16 cellular contexts compared by ENCODE assay signal in the genomic region with DNA sequence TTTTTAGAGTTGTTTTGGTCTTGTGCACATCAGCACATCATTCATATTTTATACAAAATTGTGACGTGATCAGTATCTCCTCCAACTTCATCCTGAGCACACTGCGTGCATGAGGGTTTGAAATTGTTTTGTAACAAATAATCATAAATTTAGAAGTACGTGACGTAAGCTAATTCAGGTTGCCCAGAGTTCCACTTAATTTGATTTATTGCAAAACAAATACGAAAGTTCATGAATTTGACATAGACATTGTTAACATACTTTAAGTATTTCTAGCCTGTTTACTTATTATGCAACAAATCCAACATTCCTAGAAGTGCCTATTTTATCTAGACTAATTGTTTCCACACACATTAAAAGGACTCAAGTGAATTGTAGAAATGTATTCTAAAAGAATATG. TPM values are rescaled to one million over a fixed set of nuclear protein-coding genes. Genes with fewer than 3 reads are reported as not detected.
DNase-seq lines count a peak whose midpoint lies in the region; ATAC-seq, FAIRE-seq and TF ChIP-seq lines count a peak whose summit lies in the region.
"Had no signal": no experiment of that assay in that cellular context is flagged by ENCODE, and none has a peak within 500 bp of the region (broad histone marks: within the 10 kb centered on the region; RNA-seq: fewer than 3 reads in every experiment).

No MANE protein-coding gene starts in this region.

- ATAC-seq in heart right ventricle (no peak), GM21529 (IDR thresholded peaks at IDR 0.05; ENCODE audit: unreplicated experiment) (no peak)

- CTCF ChIA-PET in RWPE1 (lab: Yijun Ruan, JAX), result no interaction called here

- DNase-seq in heart right ventricle (no peak), cardiac septum (ENCODE audit: low spot score) (no peak), vagina (ENCODE audit: extremely low spot score in 2 of 2) (no peak), RWPE1 (ENCODE audit: low spot score) (no peak), GM20000 (ENCODE audit: low spot score) (no peak)
- DNase-seq: brain microvascular endothelial cell, GDM1, naive B cell, NCI-H1105, NCI-H524, small intestine had no signal

- peak overlapping the region; percentile 25 for H3K9ac ChIP-seq in muscle layer of colon (ENCODE audit: low read length)
- H3K9ac ChIP-seq: BLaER1 had no signal

- FAIRE-seq in colon (lab: Jason Lieb, UNC), result peak; percentile 90

- H3K27me3 ChIP-seq in heart right ventricle (peaks cover 0 to 16% (median 0%) of the 10 kb centered on the region in 7 donors), muscle layer of colon (ENCODE audit: control insufficient read depth in 1 of 2, insufficient read depth in 2 of 2, low read length in 2 of 2) (no peaks in the 10 kb centered on the region), vagina (no peaks in the 10 kb centered on the region)
- H3K27me3 ChIP-seq: brain microvascular endothelial cell had no signal

- intact Hi-C loops in heart right ventricle (cut with DNase I), result no loop called here
- intact Hi-C loops in cardiac septum (cut with DNase I), result no loop called here
- intact Hi-C loops in vagina (cut with DNase I), result no loop called here

- WGBS in heart right ventricle, 2 donors, result 64 to 68% methylated on average over 5 of the region's 5 CpGs

- no peak for TF ChIP-seq POLR2A in vagina (IDR thresholded peaks at IDR 0.05)

- POLR2A ChIA-PET in RWPE1 (lab: Yijun Ruan, JAX; ENCODE audit: low non-redundant PET), result no interaction called here

- H3K27ac ChIP-seq in heart right ventricle (peak overlapping the region in 8 of 10 donors; percentile 20 to 92 (median 84)), muscle layer of colon (ENCODE audit: low read depth, low read length) (peak overlapping the region; percentile 9), vagina (peak overlapping the region; percentile 65), RWPE1 (no peak overlapping the region)
- H3K27ac ChIP-seq: BLaER1, brain microvascular endothelial cell, epithelial cell of prostate had no signal

- TF ChIP-seq CTCF in heart right ventricle (IDR thresholded peaks at IDR 0.05) (no peak), vagina (IDR thresholded peaks at IDR 0.05) (no peak), RWPE1 (conservative IDR thresholded peaks at IDR 0.05; ENCODE audit: low read depth) (no peak), GM20000 (IDR thresholded peaks at IDR 0.05; ENCODE audit: extremely low read depth, missing control alignments) (no peak)

- H3K4me3 ChIP-seq in heart right ventricle (peak overlapping the region in 5 of 10 donors; percentile 7 to 54 (median 46)), muscle layer of colon (ENCODE audit: low read depth in 1 of 2, low read length in 2 of 2) (no peak overlapping the region), vagina (no peak overlapping the region)
- H3K4me3 ChIP-seq: BLaER1 had no signal

- H3K4me1 ChIP-seq in heart right ventricle (peaks cover 6 to 72% (median 43%) of the 10 kb centered on the region in 9 donors), muscle layer of colon (ENCODE audit: insufficient read depth, low read length) (peaks cover 52% of the 10 kb centered on the region), vagina (peaks cover 30% of the 10 kb centered on the region)

- H3K9me3 ChIP-seq in heart right ventricle (no peaks in the 10 kb centered on the region), muscle layer of colon (ENCODE audit: low read length) (no peaks in the 10 kb centered on the region), vagina (no peaks in the 10 kb centered on the region)
- H3K9me3 ChIP-seq: BLaER1 had no signal

- peaks cover 0 to 19% (median 0%) of the 10 kb centered on the region in 9 donors for H3K36me3 ChIP-seq in heart right ventricle
- H3K36me3 ChIP-seq in muscle layer of colon (ENCODE audit: insufficient read depth, low read length), result peaks cover 14% of the 10 kb centered on the region
- H3K36me3 ChIP-seq in vagina, result peaks cover 0 to 5% of the 10 kb centered on the region in 2 donors
- H3K36me3 ChIP-seq: brain microvascular endothelial cell had no signal

RNA-seq across cellular contexts. Expression of gene MAP7D3, which starts 48.3 kb away (rescaled TPM):
- total RNA-seq in heart right ventricle, result 10 to 100 TPM; 11.6 to 16.2 (median 14.5) TPM
- 10 to 100 TPM in 1 of 2 donors, 1 to 10 TPM in 1; 8.1 to 12.5 TPM for polyA plus RNA-seq in heart right ventricle
- total RNA-seq in cardiac septum, result 15.6 TPM
- 15.0 TPM for total RNA-seq in vagina

RNA-seq across cellular contexts. Expression of gene FHL1, which starts 55.6 kb away (rescaled TPM):
- total RNA-seq in heart right ventricle (1,000 to 10,000 TPM in 8 of 10 donors, 100 to 1,000 TPM in 2; 367 to 3,919 (median 2,586) TPM), cardiac septum (3,112 TPM), vagina (337 TPM)
- polyA plus RNA-seq in heart right ventricle, result 1,000 to 10,000 TPM in 1 of 2 donors, 100 to 1,000 TPM in 1; 480 to 3,681 TPM
